In the genomic region with DNA sequence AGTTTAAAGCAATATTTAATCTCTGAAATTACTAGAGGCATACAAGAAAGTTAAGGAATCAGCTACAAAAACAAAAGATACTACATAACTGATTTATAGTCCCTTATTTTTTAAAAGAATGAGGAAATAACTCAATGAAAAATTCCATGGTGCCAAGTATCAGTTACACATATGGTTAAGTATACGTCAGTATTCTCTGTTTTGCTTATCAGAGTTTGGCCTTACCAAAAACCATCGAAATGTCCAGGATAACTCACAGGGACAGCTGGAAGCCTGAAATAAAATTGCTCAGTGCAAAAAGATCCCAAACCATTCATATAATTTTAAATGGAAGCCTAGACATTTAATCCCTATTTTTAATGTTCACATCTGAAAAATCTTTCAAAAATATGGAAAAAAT, we compare ENCODE assay signal across 2 cellular contexts.
TF ChIP-seq lines count a peak whose summit lies in the region.

No MANE protein-coding gene starts in this region.

TF ChIP-seq in A549, 52 proteins besides CTCF, POLR2A, EP300 and RAD21:
- TF ChIP-seq, protein P1, sequence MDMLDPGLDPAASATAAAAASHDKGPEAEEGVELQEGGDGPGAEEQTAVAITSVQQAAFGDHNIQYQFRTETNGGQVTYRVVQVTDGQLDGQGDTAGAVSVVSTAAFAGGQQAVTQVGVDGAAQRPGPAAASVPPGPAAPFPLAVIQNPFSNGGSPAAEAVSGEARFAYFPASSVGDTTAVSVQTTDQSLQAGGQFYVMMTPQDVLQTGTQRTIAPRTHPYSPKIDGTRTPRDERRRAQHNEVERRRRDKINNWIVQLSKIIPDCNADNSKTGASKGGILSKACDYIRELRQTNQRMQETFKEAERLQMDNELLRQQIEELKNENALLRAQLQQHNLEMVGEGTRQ (IDR thresholded peaks at IDR 0.05), result no peak
- no peak for TF ChIP-seq FOXS1 (CRISPR knock-in tag; IDR thresholded peaks at IDR 0.05)
- TF ChIP-seq, protein P2, sequence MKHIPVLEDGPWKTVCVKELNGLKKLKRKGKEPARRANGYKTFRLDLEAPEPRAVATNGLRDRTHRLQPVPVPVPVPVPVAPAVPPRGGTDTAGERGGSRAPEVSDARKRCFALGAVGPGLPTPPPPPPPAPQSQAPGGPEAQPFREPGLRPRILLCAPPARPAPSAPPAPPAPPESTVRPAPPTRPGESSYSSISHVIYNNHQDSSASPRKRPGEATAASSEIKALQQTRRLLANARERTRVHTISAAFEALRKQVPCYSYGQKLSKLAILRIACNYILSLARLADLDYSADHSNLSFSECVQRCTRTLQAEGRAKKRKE (CRISPR knock-in tag; IDR thresholded peaks at IDR 0.05; ENCODE audit: low read depth), result no peak
- TF ChIP-seq EHMT2 (IDR thresholded peaks at IDR 0.05; ENCODE audit: low read depth), result no peak
- TF ChIP-seq CBX8 (IDR thresholded peaks at IDR 0.05), result no peak
- no peak for TF ChIP-seq NR3C1 (IDR thresholded peaks at IDR 0.05)

TF ChIP-seq in IMR-90, 13 proteins besides CTCF, POLR2A, EP300 and RAD21:
- no peak for TF ChIP-seq RFX5 (IDR thresholded peaks at IDR 0.05; ENCODE audit: low read depth, low read length)
- TF ChIP-seq, protein P1 (IDR thresholded peaks at IDR 0.05; ENCODE audit: low read depth, low read length), result no peak
- TF ChIP-seq, protein P3, sequence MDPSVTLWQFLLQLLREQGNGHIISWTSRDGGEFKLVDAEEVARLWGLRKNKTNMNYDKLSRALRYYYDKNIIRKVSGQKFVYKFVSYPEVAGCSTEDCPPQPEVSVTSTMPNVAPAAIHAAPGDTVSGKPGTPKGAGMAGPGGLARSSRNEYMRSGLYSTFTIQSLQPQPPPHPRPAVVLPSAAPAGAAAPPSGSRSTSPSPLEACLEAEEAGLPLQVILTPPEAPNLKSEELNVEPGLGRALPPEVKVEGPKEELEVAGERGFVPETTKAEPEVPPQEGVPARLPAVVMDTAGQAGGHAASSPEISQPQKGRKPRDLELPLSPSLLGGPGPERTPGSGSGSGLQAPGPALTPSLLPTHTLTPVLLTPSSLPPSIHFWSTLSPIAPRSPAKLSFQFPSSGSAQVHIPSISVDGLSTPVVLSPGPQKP (IDR thresholded peaks at IDR 0.05; ENCODE audit: borderline replicate concordance, low read depth, low read length), result no peak
- no peak for TF ChIP-seq MAZ (IDR thresholded peaks at IDR 0.05; ENCODE audit: borderline replicate concordance, low read depth, low read length)
- TF ChIP-seq RCOR1 (IDR thresholded peaks at IDR 0.05; ENCODE audit: insufficient replicate concordance, low read length), result no peak
- TF ChIP-seq CHD1 (IDR thresholded peaks at IDR 0.05; ENCODE audit: low read depth, low read length), result no peak
- TF ChIP-seq MAFK (IDR thresholded peaks at IDR 0.05; ENCODE audit: low read depth, low read length), result no peak
- TF ChIP-seq SMC3 (IDR thresholded peaks at IDR 0.05; ENCODE audit: low read depth, low read length), result no peak
- no peak for TF ChIP-seq MXI1 (IDR thresholded peaks at IDR 0.05; ENCODE audit: borderline replicate concordance, low read depth, low read length)
- no peak for TF ChIP-seq BHLHE40 (IDR thresholded peaks at IDR 0.05; ENCODE audit: low read depth, low read length)
- no peak for TF ChIP-seq FOS (IDR thresholded peaks at IDR 0.05; ENCODE audit: low read depth, low read length)
- TF ChIP-seq NFE2L2 (IDR thresholded peaks at IDR 0.05; ENCODE audit: low read depth, low read length), result no peak
- no peak for TF ChIP-seq CEBPB (IDR thresholded peaks at IDR 0.05; ENCODE audit: low read depth, low read length)
